17 cellular contexts compared by ENCODE assay signal in genomic region chr5:54073735-54074134, GRCh38.
DNase-seq lines count a peak whose midpoint lies in the region; ATAC-seq, FAIRE-seq and TF ChIP-seq lines count a peak whose summit lies in the region.
"Had no signal": no experiment of that assay in that cellular context is flagged by ENCODE, and none has a peak within 500 bp of the region (broad histone marks: within the 10 kb centered on the region; RNA-seq: fewer than 3 reads in every experiment).

No MANE protein-coding gene starts in this region.

- H3K4ac ChIP-seq in mesendoderm (ENCODE audit: low read depth, low read length): no peak overlapping the region

- no peak for TF ChIP-seq CTCF in RWPE1 (conservative IDR thresholded peaks at IDR 0.05; ENCODE audit: low read depth)
- no peak for TF ChIP-seq CTCF in astrocyte (IDR thresholded peaks at IDR 0.05; ENCODE audit: insufficient read depth, low read depth, low read length)
- no peak for TF ChIP-seq CTCF in epithelial cell of esophagus (IDR thresholded peaks at IDR 0.05; ENCODE audit: insufficient read depth, low read depth, low read length, missing control alignments)
- TF ChIP-seq CTCF in transverse colon (IDR thresholded peaks at IDR 0.05): no peak
- no peak for TF ChIP-seq CTCF in GM10248 (IDR thresholded peaks at IDR 0.05; ENCODE audit: control extremely low read depth, extremely low read depth, low read depth, missing control alignments)

- no peaks in the 10 kb centered on the region for H3K4me1 Mint-ChIP-seq in astrocyte (ENCODE audit: low read depth, unreplicated experiment)

- POLR2A ChIA-PET in RWPE1 (lab: Yijun Ruan, JAX; ENCODE audit: low non-redundant PET) (no interaction called here), GM10248 (lab: Yijun Ruan, JAX) (no interaction called here)

- peak overlapping the region; percentile 47 for H3K27ac Mint-ChIP-seq in astrocyte (ENCODE audit: unreplicated experiment)
- H3K27ac Mint-ChIP-seq: CD4-positive, alpha-beta T cell had no signal

- no peak overlapping the region for H4K8ac ChIP-seq in mesendoderm (ENCODE audit: low read depth, low read length)

- H3K79me2 ChIP-seq in astrocyte (ENCODE audit: insufficient read depth, low read length) (no peaks in the 10 kb centered on the region), mesendoderm (ENCODE audit: control insufficient read depth, insufficient read depth, low read length) (no peaks in the 10 kb centered on the region)

- no peaks in the 10 kb centered on the region for H3K36me3 ChIP-seq in astrocyte (ENCODE audit: insufficient read depth, low read length)
- no peaks in the 10 kb centered on the region for H3K36me3 ChIP-seq in mesendoderm (ENCODE audit: control insufficient read depth, insufficient read depth, low read length)
- no peaks in the 10 kb centered on the region for H3K36me3 ChIP-seq in transverse colon

- no peak overlapping the region for H3K27ac ChIP-seq in RWPE1
- H3K27ac ChIP-seq in astrocyte (ENCODE audit: low read depth, low read length): no peak overlapping the region
- no peak overlapping the region for H3K27ac ChIP-seq in mesendoderm (ENCODE audit: low read depth, low read length)
- H3K27ac ChIP-seq in transverse colon: no peak overlapping the region
- H3K27ac ChIP-seq: A549, C4-2B, HL-60 had no signal

- H3K27me3 Mint-ChIP-seq in astrocyte (ENCODE audit: low read depth, unreplicated experiment): no peaks in the 10 kb centered on the region
- H3K27me3 Mint-ChIP-seq: CD4-positive, alpha-beta T cell had no signal

- no peak overlapping the region for H3K4me2 ChIP-seq in astrocyte (ENCODE audit: low read length)
- H3K4me2 ChIP-seq in mesendoderm (ENCODE audit: low read length): no peak overlapping the region
- H3K4me2 ChIP-seq: A549 had no signal

- H3K56ac ChIP-seq in mesendoderm (ENCODE audit: low read length): no peak overlapping the region

- H2AFZ ChIP-seq in astrocyte (ENCODE audit: low read depth, low read length): no peak overlapping the region

- CTCF ChIA-PET in RWPE1 (lab: Yijun Ruan, JAX) (interaction anchor here (0.6 kb wide), 2 partner anchors 155 to 156 kb away, joined by 3 read pairs; no protein-coding TSS in a partner anchor), GM10248 (lab: Yijun Ruan, JAX) (no interaction called here)

- no peak overlapping the region for H4K5ac ChIP-seq in mesendoderm (ENCODE audit: low read length)

- no peak for TF ChIP-seq POLR2A in transverse colon (IDR thresholded peaks at IDR 0.05)

- no peak overlapping the region for H3K9ac ChIP-seq in astrocyte (ENCODE audit: low read length)
- H3K9ac ChIP-seq in mesendoderm (ENCODE audit: low read length): no peak overlapping the region

- ATAC-seq in HG03280 (IDR thresholded peaks at IDR 0.05; ENCODE audit: unreplicated experiment): no peak
- ATAC-seq: A549 had no signal

- H3K4me3 ChIP-seq in astrocyte (ENCODE audit: insufficient read depth, low read depth, low read length): no peak overlapping the region
- no peak overlapping the region for H3K4me3 ChIP-seq in epithelial cell of esophagus (ENCODE audit: low read length)
- no peak overlapping the region for H3K4me3 ChIP-seq in mesendoderm (ENCODE audit: low read length)
- H3K4me3 ChIP-seq in transverse colon: no peak overlapping the region
- H3K4me3 ChIP-seq: A549 had no signal

- DNase-seq in RWPE1 (ENCODE audit: low spot score): peak; percentile 48
- DNase-seq in astrocyte (ENCODE audit: low read depth): no peak
- DNase-seq in epithelial cell of esophagus (ENCODE audit: low read depth): peak; percentile 48
- peak; percentile 44 for DNase-seq in mesendoderm
- no peak for DNase-seq in transverse colon
- no peak for DNase-seq in activated CD4-positive, alpha-beta T cell treated with anti-CD3 and anti-CD28 coated beads, Interleukin-2, amount 50 U/mL, for 48 hours
- DNase-seq in GM10248 (ENCODE audit: extremely low spot score): no peak
- DNase-seq: AML-193; Caco-2; CD4-positive, alpha-beta T cell; HCEC 1CT had no signal

- no peaks in the 10 kb centered on the region for H3K79me1 ChIP-seq in mesendoderm (ENCODE audit: low read length)

- H3K23ac ChIP-seq in mesendoderm (ENCODE audit: low read length): no peak overlapping the region

- H3K4me1 ChIP-seq in astrocyte (ENCODE audit: insufficient read depth, low read length) (no peaks in the 10 kb centered on the region), mesendoderm (ENCODE audit: control insufficient read depth, low read depth, low read length) (no peaks in the 10 kb centered on the region), transverse colon (peaks cover 0 to 9% (median 0%) of the 10 kb centered on the region in 4 donors)
- H3K4me1 ChIP-seq: Caco-2 had no signal

- WGBS in mesendoderm (ENCODE audit: extremely low coverage, insufficient coverage, low lambda C conversion rate): no CpG with 5 or more reads among the region's 2 CpGs
- WGBS in transverse colon (ENCODE audit: low coverage in 1 of 2), 2 donors: 17 to 70% methylated on average over 1 to 2 of the region's 2 CpGs

- H2BK5ac ChIP-seq in mesendoderm (ENCODE audit: low read length): no peak overlapping the region

- no peak overlapping the region for H2BK15ac ChIP-seq in mesendoderm (replicated peaks; ENCODE audit: low read depth)

- H2BK120ac ChIP-seq in mesendoderm (ENCODE audit: low read depth, low read length): no peak overlapping the region

- TF ChIP-seq EP300 in transverse colon (IDR thresholded peaks at IDR 0.05; ENCODE audit: low read depth): no peak

- intact Hi-C loops in transverse colon (cut with DNase I; ENCODE audit: low total_unique reads): no loop called here

- FAIRE-seq in astrocyte (lab: Jason Lieb, UNC): no peak
- FAIRE-seq: D721Med, G401.6 had no signal

- H3K9me3 Mint-ChIP-seq in astrocyte (ENCODE audit: unreplicated experiment): no peaks in the 10 kb centered on the region
- H3K9me3 Mint-ChIP-seq: CD4-positive, alpha-beta T cell had no signal

- H3K18ac ChIP-seq in mesendoderm (ENCODE audit: low read length): no peak overlapping the region

- no peaks in the 10 kb centered on the region for H4K20me1 ChIP-seq in astrocyte (ENCODE audit: insufficient read depth, low read length)

- H3K27me3 ChIP-seq in astrocyte (ENCODE audit: insufficient read depth, low read length) (no peaks in the 10 kb centered on the region), mesendoderm (ENCODE audit: insufficient read depth, low read length, poor library complexity) (no peaks in the 10 kb centered on the region), transverse colon (no peaks in the 10 kb centered on the region)

- peaks cover 5% of the 10 kb centered on the region for H3K36me3 Mint-ChIP-seq in astrocyte (ENCODE audit: low read depth, unreplicated experiment)

- no peak overlapping the region for H3K4me3 Mint-ChIP-seq in astrocyte (ENCODE audit: unreplicated experiment)
- H3K4me3 Mint-ChIP-seq: CD4-positive, alpha-beta T cell had no signal

- H3K9me3 ChIP-seq in astrocyte (ENCODE audit: insufficient read depth, low read depth, low read length): no peaks in the 10 kb centered on the region
- H3K9me3 ChIP-seq in transverse colon: no peaks in the 10 kb centered on the region
- H3K9me3 ChIP-seq: A549, Caco-2 had no signal

- H2AK5ac ChIP-seq in mesendoderm (ENCODE audit: low read length): no peak overlapping the region

- in situ Hi-C loops in transverse colon (cut with MboI; ENCODE audit: low pct_ligation_motif_present in 1 of 4, low pct_unique_long_range_greater_than_20kb in 1 of 4, low sequenced_read_pairs in 3 of 4): no loop called here

Comparison
In these comparisons a context has a peak if more than half of its experiments do, and no peak if none do; other contexts are left out.
1. DNase-seq: peak in RWPE1 (single experiment), epithelial cell of esophagus (single experiment) and mesendoderm (single experiment); none in astrocyte (single experiment), transverse colon (single experiment), activated CD4-positive, alpha-beta T cell treated with anti-CD3 and anti-CD28 coated beads, Interleukin-2, amount 50 U/mL, for 48 hours (0 of 2) and GM10248 (single experiment).